Comparison of ENCODE assay signal across 18 cellular contexts in genomic region chr13:73952683-73953082, GRCh38.
DNase-seq lines count a peak whose midpoint lies in the region; ATAC-seq and TF ChIP-seq lines count a peak whose summit lies in the region.
"Had no signal": no experiment of that assay in that cellular context is flagged by ENCODE, and none has a peak within 500 bp of the region (broad histone marks: within the 10 kb centered on the region; RNA-seq: fewer than 3 reads in every experiment).

No MANE protein-coding gene starts in this region.

- no peak overlapping the region for H3K56ac ChIP-seq in IMR-90 (ENCODE audit: extremely low read depth, insufficient read depth, low read length)
- H3K56ac ChIP-seq in mesendoderm (ENCODE audit: low read length): no peak overlapping the region

- H4K5ac ChIP-seq in IMR-90 (ENCODE audit: low read depth, low read length): no peak overlapping the region
- H4K5ac ChIP-seq in mesendoderm (ENCODE audit: low read length): no peak overlapping the region

- no peaks in the 10 kb centered on the region for H3K27me3 ChIP-seq in DND-41 (ENCODE audit: insufficient read depth, low read length, poor library complexity)
- no peaks in the 10 kb centered on the region for H3K27me3 ChIP-seq in IMR-90 (ENCODE audit: control insufficient read depth, insufficient read depth, low read length)
- no peaks in the 10 kb centered on the region for H3K27me3 ChIP-seq in mesendoderm (ENCODE audit: insufficient read depth, low read length, poor library complexity)
- H3K27me3 ChIP-seq: neutrophil, right lobe of liver had no signal

- H3K18ac ChIP-seq in IMR-90 (ENCODE audit: low read depth, low read length) (no peak overlapping the region), mesendoderm (ENCODE audit: low read length) (no peak overlapping the region)

- H3K4me3 Mint-ChIP-seq in activated naive CD8-positive, alpha-beta T cell treated with anti-CD3 and anti-CD28 coated beads, Interleukin-2, amount 50 U/mL, for 24 hours: no peak overlapping the region
- no peak overlapping the region for H3K4me3 Mint-ChIP-seq in neural crest cell
- H3K4me3 Mint-ChIP-seq: CD14-positive monocyte, IgD-negative memory B cell, T-helper 17 cell had no signal

- H3K4me1 ChIP-seq in DND-41 (ENCODE audit: insufficient read depth, low read length): peaks cover 21% of the 10 kb centered on the region; the same call in 1 of the 2 replicates
- H3K4me1 ChIP-seq in IMR-90 (ENCODE audit: control insufficient read depth, insufficient read depth, low read length): peaks cover 2% of the 10 kb centered on the region; the same call in 1 of the 2 replicates
- H3K4me1 ChIP-seq in mesendoderm (ENCODE audit: control insufficient read depth, low read depth, low read length): no peaks in the 10 kb centered on the region
- H3K4me1 ChIP-seq: right lobe of liver had no signal

- dilution Hi-C loops in IMR-90 (cut with HindIII; ENCODE audit: low sequenced_read_pairs, unreplicated experiment): no loop called here

- H3K4me2 ChIP-seq in DND-41 (ENCODE audit: insufficient read depth, low read length): no peak overlapping the region
- no peak overlapping the region for H3K4me2 ChIP-seq in IMR-90 (ENCODE audit: low read depth, low read length)
- no peak overlapping the region for H3K4me2 ChIP-seq in mesendoderm (ENCODE audit: low read length)

- intact Hi-C loops in IMR-90 (cut with micrococcal nuclease): no loop called here

- H2AFZ ChIP-seq in DND-41 (ENCODE audit: low read depth, low read length) (no peak overlapping the region), IMR-90 (replicated peaks; ENCODE audit: low read length, poor library complexity) (no peak overlapping the region)

- peak; percentile 73 for ATAC-seq in DND-41 (ENCODE audit: insufficient read depth, low read depth)
- ATAC-seq in IMR-90 (ENCODE audit: low read depth): peak; percentile 70
- ATAC-seq in activated naive CD8-positive, alpha-beta T cell treated with anti-CD3 and anti-CD28 coated beads, Interleukin-2, amount 50 U/mL, for 24 hours: peak; percentile 40
- ATAC-seq: HCT116, right lobe of liver, T-helper 17 cell had no signal

- peak overlapping the region; percentile 45 for H3K27ac ChIP-seq in DND-41 (ENCODE audit: low read length)
- no peak overlapping the region for H3K27ac ChIP-seq in IMR-90 (ENCODE audit: insufficient read depth, low read length)
- no peak overlapping the region for H3K27ac ChIP-seq in mesendoderm (ENCODE audit: low read depth, low read length)
- H3K27ac ChIP-seq: neutrophil, right lobe of liver, thoracic aorta had no signal

- no peak for TF ChIP-seq RAD21 in IMR-90 (IDR thresholded peaks at IDR 0.05; ENCODE audit: low read length)

- H4K8ac ChIP-seq in IMR-90 (ENCODE audit: low read depth in 2 of 2, low read length in 2 of 2): no peak overlapping the region
- no peak overlapping the region for H4K8ac ChIP-seq in mesendoderm (ENCODE audit: low read depth, low read length)

- peak overlapping the region; percentile 45 for H3K27ac Mint-ChIP-seq in activated naive CD8-positive, alpha-beta T cell treated with anti-CD3 and anti-CD28 coated beads, Interleukin-2, amount 50 U/mL, for 24 hours
- peak overlapping the region; percentile 1 for H3K27ac Mint-ChIP-seq in neural crest cell (ENCODE audit: unreplicated experiment)
- H3K27ac Mint-ChIP-seq: CD14-positive monocyte, IgD-negative memory B cell had no signal

- no peak for TF ChIP-seq CTCF in DND-41 (IDR thresholded peaks at IDR 0.05; ENCODE audit: borderline replicate concordance, extremely low read depth, low read length, poor library complexity, severe bottlenecking)
- TF ChIP-seq CTCF in IMR-90 (conservative IDR thresholded peaks at IDR 0.05; ENCODE audit: low read depth, low read length): no peak
- TF ChIP-seq CTCF in neural crest cell (conservative IDR thresholded peaks at IDR 0.05): no peak

- H2BK120ac ChIP-seq in IMR-90 (ENCODE audit: low read depth, low read length): no peak overlapping the region
- H2BK120ac ChIP-seq in mesendoderm (ENCODE audit: low read depth, low read length): no peak overlapping the region

- TF ChIP-seq POLR2A in IMR-90 (IDR thresholded peaks at IDR 0.05; ENCODE audit: low read depth, low read length): no peak

- peaks cover 3% of the 10 kb centered on the region for H3K36me3 Mint-ChIP-seq in activated naive CD8-positive, alpha-beta T cell treated with anti-CD3 and anti-CD28 coated beads, Interleukin-2, amount 50 U/mL, for 24 hours (ENCODE audit: low read depth)
- no peaks in the 10 kb centered on the region for H3K36me3 Mint-ChIP-seq in neural crest cell (ENCODE audit: low read depth)
- H3K36me3 Mint-ChIP-seq: CD14-positive monocyte had no signal

- DNase-seq in DND-41: peak; percentile 36
- peak; percentile 86 for DNase-seq in IMR-90
- DNase-seq in activated naive CD8-positive, alpha-beta T cell treated with anti-CD3 and anti-CD28 coated beads, Interleukin-2, amount 50 U/mL, for 24 hours: no peak
- DNase-seq in neural crest cell (ENCODE audit: low read depth, low spot score): no peak
- DNase-seq in stimulated activated naive CD4-positive, alpha-beta T cell treated with Interleukin-2 at 50 U/mL for 16 hours (lab: John Stamatoyannopoulos, UW): no peak
- no peak for DNase-seq in mesendoderm
- DNase-seq in NCI-H446 treated with DMSO at 0.1 percent for 48 hours (lab: John Stamatoyannopoulos, UW): no peak
- DNase-seq: activated CD4-positive, CD25-positive, alpha-beta regulatory T cell treated with anti-CD3 and anti-CD28 coated beads, Interleukin-2, amount 50 U/mL, for 72 hours; amniotic stem cell; NCI-H1092; NCI-H2171; right lobe of liver; T-helper 17 cell had no signal

- BruUV-seq in IMR-90 (replicated peaks; lab: Mats Ljungman, UMichigan): no TSS peak

- H2AK5ac ChIP-seq in IMR-90 (ENCODE audit: low read depth, low read length): no peak overlapping the region
- H2AK5ac ChIP-seq in mesendoderm (ENCODE audit: low read length): no peak overlapping the region

- H4K91ac ChIP-seq in IMR-90 (ENCODE audit: insufficient read depth, low read depth, low read length): no peak overlapping the region

- H3K4ac ChIP-seq in IMR-90 (ENCODE audit: low read depth, low read length): no peak overlapping the region
- H3K4ac ChIP-seq in mesendoderm (ENCODE audit: low read depth, low read length): no peak overlapping the region

- POLR2A ChIA-PET in IMR-90 (lab: Charles Lee; ENCODE audit: unreplicated experiment): no interaction called here

- no peak overlapping the region for H2BK20ac ChIP-seq in IMR-90 (ENCODE audit: low read depth, low read length)

- H2BK15ac ChIP-seq in IMR-90 (ENCODE audit: low read depth, low read length) (no peak overlapping the region), mesendoderm (replicated peaks; ENCODE audit: low read depth) (no peak overlapping the region)

- in situ Hi-C loops in IMR-90 (cut with MboI; ENCODE audit: low sequenced_read_pairs): no loop called here

- peaks cover 4% of the 10 kb centered on the region; the same call in 1 of the 2 replicates for H3K36me3 ChIP-seq in DND-41 (ENCODE audit: insufficient read depth, low read length)
- H3K36me3 ChIP-seq in IMR-90 (ENCODE audit: control insufficient read depth, insufficient read depth, low read length): no peaks in the 10 kb centered on the region
- H3K36me3 ChIP-seq in mesendoderm (ENCODE audit: control insufficient read depth, insufficient read depth, low read length): no peaks in the 10 kb centered on the region
- H3K36me3 ChIP-seq: neutrophil, right lobe of liver, thoracic aorta had no signal

- no peak overlapping the region for H3K14ac ChIP-seq in IMR-90 (replicated peaks; ENCODE audit: low read depth, low read length)

- CTCF ChIA-PET in IMR-90 (lab: Yijun Ruan, JAX): no interaction called here

- H2BK5ac ChIP-seq in IMR-90 (ENCODE audit: low read depth, low read length, poor library complexity, severe bottlenecking) (no peak overlapping the region), mesendoderm (ENCODE audit: low read length) (no peak overlapping the region)

- peaks cover 75% of the 10 kb centered on the region for H3K4me1 Mint-ChIP-seq in activated naive CD8-positive, alpha-beta T cell treated with anti-CD3 and anti-CD28 coated beads, Interleukin-2, amount 50 U/mL, for 24 hours
- peaks cover 15% of the 10 kb centered on the region for H3K4me1 Mint-ChIP-seq in neural crest cell
- H3K4me1 Mint-ChIP-seq: CD14-positive monocyte had no signal

- H3K9ac ChIP-seq in DND-41 (ENCODE audit: low read depth, low read length) (no peak overlapping the region), IMR-90 (ENCODE audit: low read depth, low read length) (no peak overlapping the region), mesendoderm (ENCODE audit: low read length) (no peak overlapping the region)

- H3K9me1 ChIP-seq in IMR-90 (ENCODE audit: insufficient read depth, low read length): no peaks in the 10 kb centered on the region

- H3K79me2 ChIP-seq in DND-41 (ENCODE audit: insufficient read depth, low read length): peaks cover 91% of the 10 kb centered on the region
- no peaks in the 10 kb centered on the region for H3K79me2 ChIP-seq in mesendoderm (ENCODE audit: control insufficient read depth, insufficient read depth, low read length)

- H3K4me3 ChIP-seq in DND-41 (ENCODE audit: low read depth in 1 of 2, low read length in 2 of 2): no peak overlapping the region
- no peak overlapping the region for H3K4me3 ChIP-seq in IMR-90 (ENCODE audit: insufficient read depth, low read depth, low read length)
- no peak overlapping the region for H3K4me3 ChIP-seq in mesendoderm (ENCODE audit: low read length)
- H3K4me3 ChIP-seq: right lobe of liver, thoracic aorta had no signal

- H3K9me3 ChIP-seq in DND-41 (ENCODE audit: insufficient read depth, low read length, severe bottlenecking): no peaks in the 10 kb centered on the region
- H3K9me3 ChIP-seq in IMR-90 (ENCODE audit: control insufficient read depth, insufficient read depth, low read length): no peaks in the 10 kb centered on the region
- H3K9me3 ChIP-seq: neutrophil, right lobe of liver, thoracic aorta had no signal

- WGBS in IMR-90 (ENCODE audit: extremely low coverage in 2 of 2, insufficient read length in 1 of 2), 2 experiments: no CpG with 5 or more reads among the region's 3 CpGs
- no CpG with 5 or more reads among the region's 3 CpGs for WGBS in mesendoderm (ENCODE audit: extremely low coverage, insufficient coverage, low lambda C conversion rate)

- H3K79me1 ChIP-seq in IMR-90 (ENCODE audit: low read depth in 1 of 2, low read length in 2 of 2): peaks cover 18 to 56% of the 10 kb centered on the region in 2 experiments; a peak in 3 of 4 replicates
- no peaks in the 10 kb centered on the region for H3K79me1 ChIP-seq in mesendoderm (ENCODE audit: low read length)

- H3K9me3 Mint-ChIP-seq in activated naive CD8-positive, alpha-beta T cell treated with anti-CD3 and anti-CD28 coated beads, Interleukin-2, amount 50 U/mL, for 24 hours: no peaks in the 10 kb centered on the region
- no peaks in the 10 kb centered on the region for H3K9me3 Mint-ChIP-seq in neural crest cell

- H3K27me3 Mint-ChIP-seq in activated naive CD8-positive, alpha-beta T cell treated with anti-CD3 and anti-CD28 coated beads, Interleukin-2, amount 50 U/mL, for 24 hours: no peaks in the 10 kb centered on the region
- H3K27me3 Mint-ChIP-seq in neural crest cell (ENCODE audit: low read depth): no peaks in the 10 kb centered on the region
- H3K27me3 Mint-ChIP-seq: IgD-negative memory B cell, T-helper 17 cell had no signal

- H4K20me1 ChIP-seq in DND-41 (ENCODE audit: insufficient read depth, low read length) (peaks cover 9% of the 10 kb centered on the region), IMR-90 (ENCODE audit: insufficient read depth, low read length) (peaks cover 7% of the 10 kb centered on the region; the same call in 1 of the 2 replicates)

- H3K23ac ChIP-seq in IMR-90 (ENCODE audit: low read depth, low read length) (no peak overlapping the region), mesendoderm (ENCODE audit: low read length) (no peak overlapping the region)

- no peak overlapping the region for H2AK9ac ChIP-seq in IMR-90 (replicated peaks; ENCODE audit: low read depth, low read length, poor library complexity)

Comparison
In these comparisons a context has a peak if more than half of its experiments do, and no peak if none do; other contexts are left out.
1. DNase-seq: peak in DND-41 (single experiment) and IMR-90 (single experiment); none in activated naive CD8-positive, alpha-beta T cell treated with anti-CD3 and anti-CD28 coated beads, Interleukin-2, amount 50 U/mL, for 24 hours (single experiment), neural crest cell (single experiment), stimulated activated naive CD4-positive, alpha-beta T cell treated with Interleukin-2 at 50 U/mL for 16 hours (single experiment), mesendoderm (single experiment) and NCI-H446 treated with DMSO at 0.1 percent for 48 hours (single experiment).
2. Peak in every context shown above with its lines, with median percentiles within 50 percentile points of each other: ATAC-seq.